In the genomic region with DNA sequence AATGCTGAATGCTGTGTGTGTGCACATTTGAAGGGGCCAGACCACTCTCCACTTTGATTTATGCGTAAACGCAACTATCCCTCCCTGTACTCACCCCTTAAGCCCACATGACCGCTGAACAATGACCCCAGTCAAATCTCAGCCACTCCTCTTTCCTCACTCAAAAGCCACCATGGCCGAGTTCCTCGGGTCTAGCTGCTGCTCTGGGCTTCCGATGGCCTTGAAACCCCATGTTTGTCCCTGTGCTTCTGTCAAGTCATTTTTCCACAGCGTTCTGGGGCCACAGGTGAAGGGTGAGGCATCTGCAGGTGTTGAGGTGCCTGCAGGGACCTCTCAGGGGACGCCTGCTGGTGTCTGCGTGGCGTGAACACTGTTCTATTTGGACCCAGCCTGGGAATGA, we compare ENCODE assay signal across 24 cellular contexts.
DNase-seq lines count a peak whose midpoint lies in the region; TF ChIP-seq lines count a peak whose summit lies in the region.
"Had no signal": no experiment of that assay in that cellular context is flagged by ENCODE, and none has a peak within 500 bp of the region (broad histone marks: within the 10 kb centered on the region; RNA-seq: fewer than 3 reads in every experiment).

No MANE protein-coding gene starts in this region.

- peak overlapping the region; percentile 84 for H3K27ac Mint-ChIP-seq in nephron progenitor cell
- H3K27ac Mint-ChIP-seq: CD4-positive, alpha-beta memory T cell; CD4-positive, CD25-positive, alpha-beta regulatory T cell; CD8-positive, alpha-beta memory T cell had no signal

- no peak overlapping the region for H2AK5ac ChIP-seq in neuronal stem cell (ENCODE audit: low read depth, low read length)

- no peaks in the 10 kb centered on the region for H3K27me3 Mint-ChIP-seq in nephron progenitor cell (ENCODE audit: low read depth, poor library complexity)

- no peak overlapping the region for H3K14ac ChIP-seq in neuronal stem cell (ENCODE audit: low read length)

- no peaks in the 10 kb centered on the region for H3K36me3 ChIP-seq in esophagus muscularis mucosa
- peaks cover 5 to 12% of the 10 kb centered on the region in 2 donors for H3K36me3 ChIP-seq in neuronal stem cell (replicated peaks in 1 of 2; ENCODE audit: control insufficient read depth in 2 of 2, insufficient read depth in 2 of 2, low read length in 2 of 2)
- H3K36me3 ChIP-seq in uterus = no peaks in the 10 kb centered on the region
- H3K36me3 ChIP-seq: BE2C, BLaER1 had no signal

- H3K18ac ChIP-seq in neuronal stem cell (ENCODE audit: low read length) = no peak overlapping the region

- H4K8ac ChIP-seq in neuronal stem cell (ENCODE audit: low read depth, low read length) = no peak overlapping the region

- WGBS in esophagus muscularis mucosa = 95% methylated on average over 10 of the region's 10 CpGs
- no CpG with 5 or more reads among the region's 10 CpGs for WGBS in neuronal stem cell (ENCODE audit: extremely low coverage in 2 of 2, insufficient read length in 2 of 2, insufficient replicate concordance in 1 of 2), 2 donors

- no peak overlapping the region for H4K91ac ChIP-seq in neuronal stem cell (ENCODE audit: low read depth, low read length, poor library complexity)

- peak overlapping the region; percentile 52 for H2AFZ ChIP-seq in neuronal stem cell (ENCODE audit: low read length)

- H3K4me3 ChIP-seq in esophagus muscularis mucosa (no peak overlapping the region), neuronal stem cell (ENCODE audit: low read length in 2 of 2) (no peak overlapping the region), uterus (no peak overlapping the region)
- H3K4me3 ChIP-seq: BLaER1, GM12878 had no signal

- no peak overlapping the region for H3K4ac ChIP-seq in neuronal stem cell (ENCODE audit: low read length)

- intact Hi-C loops in esophagus muscularis mucosa (cut with DNase I) = no loop called here
- intact Hi-C loops in uterus (cut with DNase I; ENCODE audit: low total_unique reads) = no loop called here

- H3K27ac ChIP-seq in esophagus muscularis mucosa (replicated peaks in 1 of 4) (no peak overlapping the region), neuronal stem cell (replicated peaks; ENCODE audit: low read length) (no peak overlapping the region), uterus (no peak overlapping the region)
- H3K27ac ChIP-seq: BLaER1 had no signal

- peaks cover 31% of the 10 kb centered on the region for H3K36me3 Mint-ChIP-seq in nephron progenitor cell (ENCODE audit: low read depth)
- H3K36me3 Mint-ChIP-seq: CD14-positive monocyte; CD4-positive, alpha-beta memory T cell; CD4-positive, CD25-positive, alpha-beta regulatory T cell; CD8-positive, alpha-beta memory T cell had no signal

- DNase-seq in esophagus muscularis mucosa (ENCODE audit: extremely low spot score) (peak; percentile 87), nephron progenitor cell (no peak), neuronal stem cell (ENCODE audit: low spot score) (no peak), NCI-H226 (no peak), uterus (no peak), SHP77 (lab: John Stamatoyannopoulos, UW) (no peak)
- DNase-seq: 8988T; ACHN; BE2C; C1 segment of cervical spinal cord; CD4-positive, alpha-beta memory T cell; CD4-positive, CD25-positive, alpha-beta regulatory T cell; CD8-positive, alpha-beta memory T cell; COR-L47; DMS 273 treated with DMSO at 0.1 percent for 48 hours; DMS153; DMS53; DMS79; DND-41; EL; GDM1 had no signal

- H3K9me3 Mint-ChIP-seq in nephron progenitor cell = peaks cover 14% of the 10 kb centered on the region

- no peak for TF ChIP-seq EP300 in esophagus muscularis mucosa (IDR thresholded peaks at IDR 0.05)

- H2BK120ac ChIP-seq in neuronal stem cell (ENCODE audit: low read depth, low read length) = no peak overlapping the region

- no peak overlapping the region for H3K9ac ChIP-seq in neuronal stem cell (ENCODE audit: low read depth, low read length, poor library complexity)
- H3K9ac ChIP-seq: BLaER1 had no signal

- H3K79me1 ChIP-seq in neuronal stem cell (ENCODE audit: low read depth, low read length) = peaks cover 4% of the 10 kb centered on the region

- H3K27me3 ChIP-seq in esophagus muscularis mucosa (peaks cover 0 to 17% (median 0%) of the 10 kb centered on the region in 4 donors), neuronal stem cell (ENCODE audit: control insufficient read depth in 3 of 3, insufficient read depth in 3 of 3, low read depth in 1 of 3, low read length in 3 of 3) (peaks cover 0 to 3% (median 0%) of the 10 kb centered on the region in 3 experiments), uterus (no peaks in the 10 kb centered on the region)
- H3K27me3 ChIP-seq: BE2C, BLaER1 had no signal

- no peak overlapping the region for H3K4me2 ChIP-seq in neuronal stem cell (ENCODE audit: insufficient read depth, low read length, poor library complexity, severe bottlenecking)
- H3K4me2 ChIP-seq: BLaER1 had no signal

- H3K4me1 ChIP-seq in esophagus muscularis mucosa = no peaks in the 10 kb centered on the region
- peaks cover 0 to 3% of the 10 kb centered on the region in 2 donors for H3K4me1 ChIP-seq in neuronal stem cell (ENCODE audit: control insufficient read depth in 2 of 2, insufficient read depth in 1 of 2, low read depth in 1 of 2, low read length in 2 of 2)
- no peaks in the 10 kb centered on the region for H3K4me1 ChIP-seq in uterus
- H3K4me1 ChIP-seq: BE2C had no signal

- no peak overlapping the region for H3K4me3 Mint-ChIP-seq in nephron progenitor cell
- H3K4me3 Mint-ChIP-seq: CD14-positive monocyte; CD4-positive, alpha-beta memory T cell; CD4-positive, CD25-positive, alpha-beta regulatory T cell; CD8-positive, alpha-beta memory T cell had no signal

- H2BK12ac ChIP-seq in neuronal stem cell (ENCODE audit: low read length) = no peak overlapping the region

- peaks cover 8% of the 10 kb centered on the region for H3K4me1 Mint-ChIP-seq in nephron progenitor cell
- H3K4me1 Mint-ChIP-seq: CD14-positive monocyte; CD4-positive, alpha-beta memory T cell; CD4-positive, CD25-positive, alpha-beta regulatory T cell; CD8-positive, alpha-beta memory T cell had no signal

- TF ChIP-seq CTCF in esophagus muscularis mucosa (IDR thresholded peaks at IDR 0.05) = no peak
- no peak for TF ChIP-seq CTCF in nephron progenitor cell (IDR thresholded peaks at IDR 0.05)
- no peak for TF ChIP-seq CTCF in uterus (IDR thresholded peaks at IDR 0.05)

- H3K23ac ChIP-seq in neuronal stem cell (ENCODE audit: low read depth, low read length, poor library complexity) = no peak overlapping the region

- no peak overlapping the region for H2BK5ac ChIP-seq in neuronal stem cell (ENCODE audit: low read length)

- H2BK15ac ChIP-seq in neuronal stem cell (ENCODE audit: low read length) = no peak overlapping the region

- TF ChIP-seq POLR2A in esophagus muscularis mucosa (IDR thresholded peaks at IDR 0.05; ENCODE audit: low read depth) = no peak
- TF ChIP-seq POLR2A in uterus (IDR thresholded peaks at IDR 0.05) = no peak

- H3K9me3 ChIP-seq in esophagus muscularis mucosa = no peaks in the 10 kb centered on the region
- peaks cover 0 to 3% of the 10 kb centered on the region in 2 donors for H3K9me3 ChIP-seq in neuronal stem cell (replicated peaks in 1 of 2; ENCODE audit: control insufficient read depth in 2 of 2, insufficient read depth in 1 of 2, low read depth in 1 of 2, low read length in 2 of 2)
- no peaks in the 10 kb centered on the region for H3K9me3 ChIP-seq in uterus
- H3K9me3 ChIP-seq: BE2C, BLaER1 had no signal
